16 cellular contexts compared by ENCODE assay signal in the genomic region with DNA sequence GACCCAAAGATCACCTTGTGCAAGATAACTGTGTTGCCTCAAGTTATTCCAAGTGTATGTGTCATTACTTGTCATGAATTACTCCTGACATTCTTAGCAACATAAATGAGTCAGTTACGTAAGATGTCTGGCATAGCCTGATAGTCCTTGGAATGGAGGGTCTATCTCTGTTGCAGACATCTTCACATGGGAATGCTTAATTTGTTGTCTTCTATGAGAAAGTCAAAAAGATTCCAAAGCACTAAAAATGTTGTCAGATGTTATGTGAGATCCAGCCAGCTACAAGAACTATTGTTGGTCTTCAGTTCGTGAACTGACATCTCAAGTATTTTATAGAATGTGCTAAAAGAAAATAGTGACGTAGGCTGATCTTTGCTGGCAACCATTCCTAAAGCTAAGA.
A peak's percentile ranks its signal among the peaks of the same experiment; 100 is the strongest.
DNase-seq lines count a peak whose midpoint lies in the region; ATAC-seq, FAIRE-seq and TF ChIP-seq lines count a peak whose summit lies in the region.
"Had no signal": no experiment of that assay in that cellular context is flagged by ENCODE, and none has a peak within 500 bp of the region (broad histone marks: within the 10 kb centered on the region; RNA-seq: fewer than 3 reads in every experiment).

No MANE protein-coding gene starts in this region.

- peak; percentile 67 for DNase-seq in NCI-H460 (ENCODE audit: extremely low read depth, low read depth)
- DNase-seq in coronary artery (ENCODE audit: low spot score) = no peak
- no peak for DNase-seq in omental fat pad (ENCODE audit: low spot score)
- no peak for DNase-seq in kidney
- no peak for DNase-seq in WERI-Rb-1
- no peak for DNase-seq in stimulated activated CD4-positive, alpha-beta T cell treated with anti-CD3 and anti-CD28 coated beads, Interleukin-2, amount 100 ng/mL, for 24 hours
- DNase-seq: activated naive CD4-positive, alpha-beta T cell treated with anti-CD3 and anti-CD28 coated beads, Interleukin-2, amount 10 ng/mL, durations not matched to agents 7 days and 5 days; left colon; NCI-H1694; NCI-H69; nephron progenitor cell; SHP77 treated with DMSO at 0.1 percent for 48 hours; upper lobe of left lung had no signal

- H3K36me3 ChIP-seq in ACC112 (ENCODE audit: insufficient read depth, low read length) (peaks cover under 1% of the 10 kb centered on the region), kidney (ENCODE audit: control insufficient read depth in 1 of 2, insufficient read depth in 2 of 2, low read length in 2 of 2) (no peaks in the 10 kb centered on the region), WERI-Rb-1 (no peaks in the 10 kb centered on the region)

- H3K9me3 ChIP-seq in kidney (ENCODE audit: control insufficient read depth in 1 of 2, low read length in 2 of 2) = no peaks in the 10 kb centered on the region
- no peaks in the 10 kb centered on the region for H3K9me3 ChIP-seq in WERI-Rb-1 (ENCODE audit: severe bottlenecking)
- H3K9me3 ChIP-seq: upper lobe of left lung had no signal

- H3K79me2 ChIP-seq in ACC112 (ENCODE audit: control insufficient read depth, insufficient read depth, low read length, unreplicated experiment) = no peaks in the 10 kb centered on the region

- H3K27me3 ChIP-seq in ACC112 (ENCODE audit: insufficient read depth, low read length) = no peaks in the 10 kb centered on the region
- no peaks in the 10 kb centered on the region for H3K27me3 ChIP-seq in WERI-Rb-1 (ENCODE audit: insufficient read depth, low read depth, severe bottlenecking)
- H3K27me3 ChIP-seq: upper lobe of left lung had no signal

- H3K4me3 ChIP-seq in ACC112 (ENCODE audit: low read depth, low read length) (0 out of 2 replicates have a peak overlapping the region, but pooled peaks have one; percentile 1), coronary artery (peak overlapping the region; percentile 4), kidney (ENCODE audit: low read length in 2 of 2) (no peak overlapping the region), WERI-Rb-1 (ENCODE audit: low read depth, low read length) (no peak overlapping the region)
- H3K4me3 ChIP-seq: upper lobe of left lung had no signal

- no peak overlapping the region for H3K9ac ChIP-seq in kidney (ENCODE audit: low read length in 2 of 2)

- H3K27ac ChIP-seq in ACC112 (ENCODE audit: low read depth, low read length) (peak overlapping the region; percentile 34), coronary artery (peak overlapping the region; percentile 67 to 81), kidney (ENCODE audit: low read depth in 2 of 2, low read length in 2 of 2) (no peak overlapping the region), WERI-Rb-1 (no peak overlapping the region)
- H3K27ac ChIP-seq: upper lobe of left lung had no signal

- TF ChIP-seq CTCF in coronary artery (IDR thresholded peaks at IDR 0.05) = no peak
- no peak for TF ChIP-seq CTCF in omental fat pad (IDR thresholded peaks at IDR 0.05)
- no peak for TF ChIP-seq CTCF in kidney (IDR thresholded peaks at IDR 0.05; ENCODE audit: borderline replicate concordance, extremely low read depth, insufficient read depth)
- no peak for TF ChIP-seq CTCF in WERI-Rb-1 (IDR thresholded peaks at IDR 0.05; ENCODE audit: low read depth, low read length)

- H3K4me1 ChIP-seq in ACC112 (ENCODE audit: control insufficient read depth, insufficient read depth, low read length, unreplicated experiment) = peaks cover 12% of the 10 kb centered on the region
- no peaks in the 10 kb centered on the region for H3K4me1 ChIP-seq in kidney (ENCODE audit: control insufficient read depth in 1 of 2, insufficient read depth in 1 of 2, low read depth in 1 of 2, low read length in 2 of 2)
- H3K4me1 ChIP-seq: upper lobe of left lung had no signal

- intact Hi-C loops in kidney (cut with DNase I) = no loop called here

- peak overlapping the region; percentile 7 for H2AFZ ChIP-seq in ACC112 (ENCODE audit: low read length, unreplicated experiment)

- peak; percentile 44 for ATAC-seq in omental fat pad (ENCODE audit: low FRiP score)
- no peak for ATAC-seq in GM18511 (IDR thresholded peaks at IDR 0.05; ENCODE audit: unreplicated experiment)
- ATAC-seq: left colon had no signal

- no peak for FAIRE-seq in kidney (lab: Jason Lieb, UNC)
- FAIRE-seq: GM19239 had no signal

Comparison
In these comparisons a context has a peak if more than half of its experiments do, and no peak if none do; other contexts are left out.
1. H3K27ac ChIP-seq: peak in ACC112 (single experiment) and coronary artery (2 of 2); none in kidney (0 of 2) and WERI-Rb-1 (single experiment).
2. H3K4me3 ChIP-seq: peak in ACC112 (single experiment) and coronary artery (single experiment); none in kidney (0 of 2) and WERI-Rb-1 (single experiment).